In genomic region chr1:17188217-17188616, GRCh38 we compare ENCODE assay signal across 27 cellular contexts. TPM values are rescaled to one million over a fixed set of nuclear protein-coding genes. Genes with fewer than 3 reads are reported as not detected.
"Had no signal": no experiment of that assay in that cellular context is flagged by ENCODE, and none has a peak within 500 bp of the region (broad histone marks: within the 10 kb centered on the region; RNA-seq: fewer than 3 reads in every experiment).

No MANE protein-coding gene starts in this region.

- H3K4me3 Mint-ChIP-seq: memory B cell; naive thymus-derived CD8-positive, alpha-beta T cell; nephron; neural crest cell; stimulated activated naive B cell treated with anti-CD40 and anti-IgM and Interleukin-4, amounts not matched to agents 10 μg/mL and 1 μg/mL and 100 μg/mL, for 72 hours had no signal

- H3K36me3 Mint-ChIP-seq: stimulated activated naive B cell treated with anti-CD40 and anti-IgM and Interleukin-4, amounts not matched to agents 10 μg/mL and 1 μg/mL and 100 μg/mL, for 72 hours had no signal

- H3K9me3 Mint-ChIP-seq: neural crest cell had no signal

- H3K9me3 ChIP-seq: prostate gland, testis, thyroid gland, transverse colon, vagina had no signal

- H3K27ac Mint-ChIP-seq: memory B cell; naive thymus-derived CD8-positive, alpha-beta T cell; nephron; stimulated activated naive B cell treated with anti-CD40 and anti-IgM and Interleukin-4, amounts not matched to agents 10 μg/mL and 1 μg/mL and 100 μg/mL, for 72 hours had no signal

- H3K4me1 Mint-ChIP-seq: nephron had no signal

- H3K4me3 ChIP-seq: left ventricle myocardium inferior, lung, prostate gland, skin epidermis, stomach, testis, thyroid gland, transverse colon, upper lobe of left lung, vagina had no signal

- H3K27ac ChIP-seq: left ventricle myocardium inferior, prostate gland, stomach, testis, thyroid gland, transverse colon, upper lobe of left lung, vagina had no signal

- ATAC-seq: naive thymus-derived CD8-positive, alpha-beta T cell; right cardiac atrium; sciatic nerve; stimulated activated naive B cell treated with anti-CD40 and anti-IgM and Interleukin-4, amounts not matched to agents 10 μg/mL and 1 μg/mL and 100 μg/mL, for 72 hours; stimulated activated naive CD8-positive, alpha-beta T cell treated with anti-CD3 and anti-CD28 coated beads, Interleukin-15, Interleukin-2, amounts not matched to agents 100 U/mL and 50 U/mL, for 24 hours had no signal

- H3K27me3 ChIP-seq: testis, thyroid gland, transverse colon, upper lobe of left lung, vagina had no signal

- H3K27me3 Mint-ChIP-seq: memory B cell had no signal

- H3K36me3 ChIP-seq: left ventricle myocardium inferior, prostate gland, stomach, thyroid gland, transverse colon, upper lobe of left lung, vagina had no signal

- DNase-seq: islet precursor cell; left ventricle myocardium inferior; naive thymus-derived CD8-positive, alpha-beta T cell; nucleus accumbens; posterior cingulate gyrus; retina; right cardiac atrium; stimulated activated CD4-positive, alpha-beta T cell treated with anti-CD3 and anti-CD28 coated beads, Interleukin-12 subunit alpha, Interleukin-12 subunit beta, amount 100 ng/mL, for 4 hours; stimulated activated CD4-positive, alpha-beta T cell treated with anti-CD3 and anti-CD28 coated beads, Interleukin-15, amount 100 ng/mL, for 24 hours; stimulated activated CD4-positive, alpha-beta T cell treated with anti-CD3 and anti-CD28 coated beads, Interleukin-2, amount 100 ng/mL, for 24 hours; stimulated activated CD4-positive, alpha-beta T cell treated with anti-CD3 and anti-CD28 coated beads, Interleukin-4, amount 100 ng/mL, for 1 hour; stimulated activated naive B cell treated with anti-CD40 and anti-IgM and Interleukin-4, amounts not matched to agents 10 μg/mL and 1 μg/mL and 100 μg/mL, for 72 hours; stimulated activated naive CD8-positive, alpha-beta T cell treated with anti-CD3 and anti-CD28 coated beads, Interleukin-15, Interleukin-2, amounts not matched to agents 100 U/mL and 50 U/mL, for 24 hours; stomach; testis; thyroid gland; transverse colon; upper lobe of left lung had no signal

- H3K4me1 ChIP-seq: left ventricle myocardium inferior, prostate gland, stomach, testis, thyroid gland, transverse colon, upper lobe of left lung had no signal

RNA-seq across cellular contexts. Expression of gene PADI1, which starts 16.7 kb away (rescaled TPM):
- total RNA-seq: left ventricle myocardium inferior; lung; mucosa of gallbladder; naive thymus-derived CD8-positive, alpha-beta T cell; neural crest cell; right cardiac atrium; sciatic nerve; thyroid gland; upper lobe of left lung had no signal
- polyA plus RNA-seq: naive thymus-derived CD8-positive, alpha-beta T cell; right cardiac atrium had no signal
